ENCODE assay signal across 18 cellular contexts in the genomic region with DNA sequence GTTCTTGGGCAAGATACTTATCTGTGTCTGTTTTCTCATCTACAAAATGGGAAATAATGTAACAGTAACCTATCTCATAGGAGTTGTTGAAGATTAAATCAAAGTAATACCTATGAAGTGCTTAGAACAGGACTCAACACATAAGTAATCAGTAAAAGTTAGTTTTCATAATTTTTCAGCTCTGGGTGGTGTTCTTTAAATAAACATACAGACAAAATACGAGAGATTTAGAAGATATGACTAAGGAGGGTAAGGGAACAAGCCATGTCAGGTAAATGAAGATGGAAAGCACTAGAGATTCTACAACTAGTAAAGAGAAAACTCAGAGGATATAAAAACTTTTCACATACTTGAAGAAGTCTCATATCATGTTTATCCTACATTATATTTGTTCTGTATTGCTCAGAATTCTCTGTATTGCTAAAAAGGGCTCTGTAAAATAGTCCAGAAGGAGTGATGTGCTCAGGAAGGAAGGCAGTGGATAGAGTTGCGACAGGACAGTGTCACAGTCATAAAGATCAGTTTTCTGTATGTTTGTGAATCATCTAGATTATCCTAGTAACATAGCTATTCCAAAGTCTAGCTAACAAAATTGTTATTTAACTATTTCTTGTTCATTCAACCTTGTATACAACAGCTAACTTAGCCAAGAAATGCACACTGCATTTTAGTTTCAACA. TPM values are rescaled to one million over a fixed set of nuclear protein-coding genes. Genes with fewer than 3 reads are reported as not detected.
DNase-seq lines count a peak whose midpoint lies in the region; ATAC-seq, FAIRE-seq and TF ChIP-seq lines count a peak whose summit lies in the region.
"Had no signal": no experiment of that assay in that cellular context is flagged by ENCODE, and none has a peak within 500 bp of the region (broad histone marks: within the 10 kb centered on the region; RNA-seq: fewer than 3 reads in every experiment).

No MANE protein-coding gene starts in this region.

- no peaks in the 10 kb centered on the region for H3K27me3 ChIP-seq in cardiac muscle cell
- H3K27me3 ChIP-seq in upper lobe of right lung = no peaks in the 10 kb centered on the region
- H3K27me3 ChIP-seq in naive thymus-derived CD4-positive, alpha-beta T cell (ENCODE audit: control insufficient read depth in 2 of 2, insufficient read depth in 2 of 2, low read length in 2 of 2) = no peaks in the 10 kb centered on the region
- H3K27me3 ChIP-seq: BLaER1, MG63 had no signal

- intact Hi-C loops in left cardiac atrium (cut with DNase I) = no loop called here
- intact Hi-C loops in upper lobe of right lung (cut with DNase I) = no loop called here
- intact Hi-C loops in naive thymus-derived CD4-positive, alpha-beta T cell (cut with micrococcal nuclease) = no loop called here

- peak; percentile 13 for FAIRE-seq in islet of Langerhans (lab: Jason Lieb, UNC)
- FAIRE-seq: A204.1, GM12892 had no signal

- POLR2A ChIA-PET in naive thymus-derived CD4-positive, alpha-beta T cell (lab: Charles Lee) = no interaction called here

- no peak overlapping the region for H3K27ac Mint-ChIP-seq in naive thymus-derived CD4-positive, alpha-beta T cell

- H3K4me1 Mint-ChIP-seq in naive thymus-derived CD4-positive, alpha-beta T cell = no peaks in the 10 kb centered on the region
- H3K4me1 Mint-ChIP-seq: CD4-positive, alpha-beta memory T cell had no signal

- no peak overlapping the region for H3K9ac ChIP-seq in SK-N-MC (ENCODE audit: insufficient read length)
- H3K9ac ChIP-seq: BLaER1 had no signal

- H3K9me3 ChIP-seq in cardiac muscle cell (ENCODE audit: low read depth) (no peaks in the 10 kb centered on the region), SK-N-MC (ENCODE audit: low read depth, low read length) (no peaks in the 10 kb centered on the region), upper lobe of right lung (no peaks in the 10 kb centered on the region)
- H3K9me3 ChIP-seq in naive thymus-derived CD4-positive, alpha-beta T cell (ENCODE audit: control insufficient read depth in 2 of 3, low read length in 3 of 3) = no peaks in the 10 kb centered on the region
- H3K9me3 ChIP-seq: BLaER1, MG63 had no signal

- TF ChIP-seq CTCF in cardiac muscle cell (IDR thresholded peaks at IDR 0.05; ENCODE audit: low read depth, low read length) (no peak), upper lobe of right lung (IDR thresholded peaks at IDR 0.05) (no peak)

- H3K4me3 ChIP-seq in cardiac muscle cell (no peak overlapping the region), SK-N-MC (no peak overlapping the region), upper lobe of right lung (no peak overlapping the region)
- no peak overlapping the region for H3K4me3 ChIP-seq in naive thymus-derived CD4-positive, alpha-beta T cell (ENCODE audit: low read length)
- H3K4me3 ChIP-seq: BLaER1, MG63 had no signal

- no peaks in the 10 kb centered on the region for H3K9me3 Mint-ChIP-seq in naive thymus-derived CD4-positive, alpha-beta T cell
- H3K9me3 Mint-ChIP-seq: CD4-positive, alpha-beta memory T cell had no signal

- no peaks in the 10 kb centered on the region for H3K27me3 Mint-ChIP-seq in naive thymus-derived CD4-positive, alpha-beta T cell
- H3K27me3 Mint-ChIP-seq: CD4-positive, alpha-beta memory T cell had no signal

- H3K36me3 Mint-ChIP-seq in naive thymus-derived CD4-positive, alpha-beta T cell = peaks cover 4 to 38% (median 17%) of the 10 kb centered on the region in 5 donors

- H3K36me3 ChIP-seq in cardiac muscle cell = peaks cover 20% of the 10 kb centered on the region
- H3K36me3 ChIP-seq in SK-N-MC (ENCODE audit: insufficient read depth, low read length) = peaks cover 52% of the 10 kb centered on the region
- peaks cover 4% of the 10 kb centered on the region for H3K36me3 ChIP-seq in upper lobe of right lung
- H3K36me3 ChIP-seq in naive thymus-derived CD4-positive, alpha-beta T cell (ENCODE audit: control insufficient read depth in 2 of 3, insufficient read depth in 3 of 3, low read length in 3 of 3) = peaks cover 0 to 19% (median 0%) of the 10 kb centered on the region in 3 experiments

- peak overlapping the region; percentile 16 for H3K27ac ChIP-seq in cardiac muscle cell
- 0 out of 2 replicates have a peak overlapping the region, but pooled peaks have one; percentile 2 for H3K27ac ChIP-seq in SK-N-MC
- H3K27ac ChIP-seq in upper lobe of right lung = no peak overlapping the region
- H3K27ac ChIP-seq in naive thymus-derived CD4-positive, alpha-beta T cell (ENCODE audit: low read depth, low read length) = no peak overlapping the region
- H3K27ac ChIP-seq: BLaER1, HL-60 had no signal

- CTCF ChIA-PET in naive thymus-derived CD4-positive, alpha-beta T cell (lab: Charles Lee) = interaction anchor here (0.7 to 0.9 kb wide), 2 partner anchors 9 to 40 kb away, joined by 3 read pairs; no protein-coding TSS in a partner anchor

- H3K4me1 ChIP-seq in cardiac muscle cell (ENCODE audit: low read depth) = no peaks in the 10 kb centered on the region
- no peaks in the 10 kb centered on the region for H3K4me1 ChIP-seq in upper lobe of right lung
- no peaks in the 10 kb centered on the region for H3K4me1 ChIP-seq in naive thymus-derived CD4-positive, alpha-beta T cell (ENCODE audit: control insufficient read depth in 2 of 2, insufficient read depth in 2 of 2, low read length in 2 of 2)
- H3K4me1 ChIP-seq: BLaER1 had no signal

- DNase-seq in cardiac muscle cell (ENCODE audit: low read depth in 1 of 2, low spot score in 1 of 2) (no peak), left cardiac atrium (no peak), SK-N-MC (ENCODE audit: low read depth, low spot score) (no peak), upper lobe of right lung (no peak), OCI-M1 (lab: John Stamatoyannopoulos, UW) (no peak)
- no peak for DNase-seq in effector CD8-positive, alpha-beta T cell (lab: John Stamatoyannopoulos, UW)
- DNase-seq in naive thymus-derived CD4-positive, alpha-beta T cell = no peak
- DNase-seq: CD4-positive, alpha-beta memory T cell; MG63; NCI-H1048; NCI-H1436 treated with DMSO at 0.1 percent for 48 hours; NCI-H2029; Right ventricle myocardium superior had no signal

- no peak for ATAC-seq in left cardiac atrium
- no peak for ATAC-seq in upper lobe of right lung
- no peak for ATAC-seq in naive thymus-derived CD4-positive, alpha-beta T cell

- H3K4me3 Mint-ChIP-seq in naive thymus-derived CD4-positive, alpha-beta T cell = no peak overlapping the region
- H3K4me3 Mint-ChIP-seq: CD4-positive, alpha-beta memory T cell had no signal

RNA-seq across cellular contexts. Expression of a gene that starts 16.0 kb away (rescaled TPM):
- 11.3 and 12.6 TPM in 2 replicates for total RNA-seq in cardiac muscle cell
- polyA plus RNA-seq in cardiac muscle cell = 9.7 and 16.6 TPM in 2 replicates
- 1 to 10 TPM; 2.9 to 4.1 TPM for total RNA-seq in left cardiac atrium
- 4.6 TPM for total RNA-seq in upper lobe of right lung
- total RNA-seq in naive thymus-derived CD4-positive, alpha-beta T cell = 1 to 10 TPM; 2.0 to 8.0 (median 5.0) TPM
- 1 to 10 TPM; 4.8 to 5.2 TPM for polyA plus RNA-seq in naive thymus-derived CD4-positive, alpha-beta T cell

Comparison
In these comparisons a context has a peak if more than half of its experiments do, and no peak if none do; other contexts are left out.
1. H3K27ac ChIP-seq: peak in cardiac muscle cell (single experiment) and SK-N-MC (single experiment); none in upper lobe of right lung (single experiment) and naive thymus-derived CD4-positive, alpha-beta T cell (single experiment).